Comparison of ENCODE assay signal across 8 cellular contexts in genomic region chr11:46308632-46309419, GRCh38. TPM values are rescaled to one million over a fixed set of nuclear protein-coding genes. Genes with fewer than 3 reads are reported as not detected.
A peak's percentile ranks its signal among the peaks of the same experiment; 100 is the strongest.
DNase-seq lines count a peak whose midpoint lies in the region; TF ChIP-seq lines count a peak whose summit lies in the region.

No MANE protein-coding gene starts in this region.

- in situ Hi-C loops in KBM-7 (cut with MboI; ENCODE audit: low pct_unique_long_range_greater_than_20kb, low sequenced_read_pairs), result no loop called here

- no peaks in the 10 kb centered on the region for H3K27me3 Mint-ChIP-seq in activated naive CD4-positive, alpha-beta T cell treated with anti-CD3 and anti-CD28 coated beads for 36 hours (ENCODE audit: low read depth)
- H3K27me3 Mint-ChIP-seq in glutamatergic neuron (ENCODE audit: unreplicated experiment), result peaks cover 2% of the 10 kb centered on the region

- intact Hi-C loops in activated naive CD4-positive, alpha-beta T cell treated with anti-CD3 and anti-CD28 coated beads for 36 hours (cut with micrococcal nuclease), result loop anchor here (1.0 kb wide), 5 partner anchors 62 to 344 kb away; no protein-coding TSS in a partner anchor

- H3K27ac Mint-ChIP-seq in activated naive CD4-positive, alpha-beta T cell treated with anti-CD3 and anti-CD28 coated beads for 36 hours, result no peak overlapping the region
- no peak overlapping the region for H3K27ac Mint-ChIP-seq in glutamatergic neuron (ENCODE audit: unreplicated experiment)

- no peaks in the 10 kb centered on the region for H3K36me3 Mint-ChIP-seq in activated naive CD4-positive, alpha-beta T cell treated with anti-CD3 and anti-CD28 coated beads for 36 hours (ENCODE audit: low read depth)
- H3K36me3 Mint-ChIP-seq in glutamatergic neuron (ENCODE audit: unreplicated experiment), result no peaks in the 10 kb centered on the region

- DNase-seq in activated gamma-delta T cell treated with Interleukin-2 at 50 U/mL for 16 hours (peak; percentile 61), activated gamma-delta T cell (lab: John Stamatoyannopoulos, UW) (no peak), KBM-7 (peak; percentile 66), SK-N-DZ (ENCODE audit: low spot score) (peak; percentile 66), glutamatergic neuron (peak; percentile 86), pons (ENCODE audit: low spot score) (peak; percentile 46), GF-D8 (lab: John Stamatoyannopoulos, UW) (no peak)
- peak; percentile 85 for DNase-seq in activated naive CD4-positive, alpha-beta T cell treated with anti-CD3 and anti-CD28 coated beads for 36 hours

- TF ChIP-seq CTCF in glutamatergic neuron (IDR thresholded peaks at IDR 0.05; ENCODE audit: partially characterized antibody, unreplicated experiment), result peak; percentile 92

- CTCF ChIA-PET in activated naive CD4-positive, alpha-beta T cell treated with anti-CD3 and anti-CD28 coated beads for 36 hours (lab: Charles Lee), result interaction anchor here (0.7 to 14.4 kb wide), 23 partner anchors 8 to 504 kb away, joined by 3 to 298 read pairs (median 3); partner anchors contain the start of genes CREB3L1 and SLC35C1

- H3K4me1 Mint-ChIP-seq in activated naive CD4-positive, alpha-beta T cell treated with anti-CD3 and anti-CD28 coated beads for 36 hours (ENCODE audit: low read depth), result peaks cover 7% of the 10 kb centered on the region
- H3K4me1 Mint-ChIP-seq in glutamatergic neuron (ENCODE audit: low read depth, unreplicated experiment), result peaks cover 6% of the 10 kb centered on the region

- H3K9me3 Mint-ChIP-seq in activated naive CD4-positive, alpha-beta T cell treated with anti-CD3 and anti-CD28 coated beads for 36 hours, result no peaks in the 10 kb centered on the region
- peaks cover 1% of the 10 kb centered on the region for H3K9me3 Mint-ChIP-seq in glutamatergic neuron (ENCODE audit: unreplicated experiment)

- no peak overlapping the region for H3K4me3 Mint-ChIP-seq in activated naive CD4-positive, alpha-beta T cell treated with anti-CD3 and anti-CD28 coated beads for 36 hours
- H3K4me3 Mint-ChIP-seq in glutamatergic neuron (ENCODE audit: unreplicated experiment), result no peak overlapping the region

RNA-seq across cellular contexts. Expression of gene CREB3L1, which starts 31.4 kb away (rescaled TPM):
- polyA plus RNA-seq in SK-N-DZ (2014; cell fraction: cytosol; rRNA removed), result 0.21 TPM in 1 of 2 replicates, not detected in the other
- not detected in 2 replicates for polyA plus RNA-seq in SK-N-DZ (2014; cell fraction: nucleus; rRNA removed)
- under 1 TPM; 0.12 TPM for total RNA-seq in activated naive CD4-positive, alpha-beta T cell treated with anti-CD3 and anti-CD28 coated beads for 36 hours
- 6.1 TPM for total RNA-seq in glutamatergic neuron (ENCODE audit: unreplicated experiment)

RNA-seq across cellular contexts. Expression of gene DGKZ, which starts 38.4 kb away (rescaled TPM):
- 54.5 and 58.7 TPM in 2 replicates for polyA plus RNA-seq in SK-N-DZ (2014; cell fraction: cytosol; rRNA removed)
- polyA plus RNA-seq in SK-N-DZ (2014; cell fraction: nucleus; rRNA removed), result 148 and 162 TPM in 2 replicates
- total RNA-seq in activated naive CD4-positive, alpha-beta T cell treated with anti-CD3 and anti-CD28 coated beads for 36 hours, result 10 to 100 TPM; 82.9 to 89.2 TPM
- 60.9 TPM for total RNA-seq in glutamatergic neuron (ENCODE audit: unreplicated experiment)

Comparison
In these comparisons a context has a peak if more than half of its experiments do, and no peak if none do; other contexts are left out.
1. DNase-seq: peak in activated gamma-delta T cell treated with Interleukin-2 at 50 U/mL for 16 hours (single experiment), KBM-7 (single experiment), SK-N-DZ (single experiment), activated naive CD4-positive, alpha-beta T cell treated with anti-CD3 and anti-CD28 coated beads for 36 hours (single experiment), glutamatergic neuron (single experiment) and pons (single experiment); none in activated gamma-delta T cell (single experiment) and GF-D8 (single experiment).